In the genomic region with DNA sequence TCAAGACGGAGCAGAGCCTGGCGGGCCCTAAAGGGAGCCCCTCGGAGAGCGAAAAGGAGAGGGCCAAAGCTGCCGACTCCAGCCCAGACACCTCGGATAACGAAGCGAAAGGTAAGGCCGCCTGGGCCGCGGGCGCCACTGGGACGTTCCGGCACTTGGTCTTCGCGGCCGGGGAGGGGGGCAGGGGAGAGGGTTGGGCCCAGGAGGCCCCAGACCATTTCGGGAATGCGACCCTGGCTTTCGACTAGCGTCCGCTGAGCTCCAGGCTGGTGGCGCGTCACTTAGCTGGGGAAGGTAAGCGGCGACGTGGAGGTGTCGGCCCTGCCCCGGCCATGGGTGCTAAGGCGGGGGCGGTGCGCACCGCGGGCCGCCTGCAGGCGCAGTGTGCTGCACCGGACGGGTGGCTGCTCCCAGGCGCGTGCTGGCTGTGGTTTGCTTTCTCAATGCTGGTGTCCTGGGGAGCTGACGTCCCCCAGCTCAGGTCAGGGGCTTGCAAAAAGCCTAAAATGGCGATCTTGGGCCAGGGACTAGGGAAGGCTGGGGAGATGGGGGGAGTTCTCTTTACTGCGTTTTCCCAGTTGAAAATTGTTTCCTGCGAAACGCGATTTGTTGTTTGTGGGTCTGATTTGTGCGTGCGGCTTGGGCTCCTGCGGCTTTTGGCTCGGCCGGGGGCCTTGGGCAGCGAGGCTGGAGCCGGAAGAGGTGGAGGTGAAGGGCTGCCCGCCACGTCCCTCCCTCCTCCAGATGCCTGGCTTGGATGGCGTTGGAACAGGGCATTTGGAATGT, we compare ENCODE assay signal across 10 cellular contexts. TPM values are rescaled to one million over a fixed set of nuclear protein-coding genes. Genes with fewer than 3 reads are reported as not detected.
DNase-seq lines count a peak whose midpoint lies in the region; ATAC-seq, FAIRE-seq and TF ChIP-seq lines count a peak whose summit lies in the region.
"Had no signal": no experiment of that assay in that cellular context is flagged by ENCODE, and none has a peak within 500 bp of the region (broad histone marks: within the 10 kb centered on the region; RNA-seq: fewer than 3 reads in every experiment).

No MANE protein-coding gene starts in this region.

- TF ChIP-seq CTCF in endothelial cell of umbilical vein (IDR thresholded peaks at IDR 0.05; ENCODE audit: extremely low read depth in 1 of 2, insufficient read depth in 1 of 2, low read depth in 1 of 2, low read length in 2 of 2) (no peak), osteoblast (IDR thresholded peaks at IDR 0.05; ENCODE audit: extremely low read depth, low read depth, low read length) (no peak)

- H3K36me3 ChIP-seq in endothelial cell of umbilical vein (ENCODE audit: control insufficient read depth in 2 of 2, extremely low read depth in 1 of 2, insufficient read depth in 2 of 2, low read length in 2 of 2) (no peaks in the 10 kb centered on the region), osteoblast (ENCODE audit: insufficient read depth, low read length) (no peaks in the 10 kb centered on the region)

- no peak overlapping the region for H3K4me3 ChIP-seq in endothelial cell of umbilical vein (replicated peaks in 1 of 3; ENCODE audit: insufficient read depth in 1 of 3, low read depth in 1 of 3, low read length in 3 of 3)
- peak overlapping the region; percentile 93 for H3K4me3 ChIP-seq in osteoblast (ENCODE audit: insufficient read depth, low read length)

- POLR2A ChIA-PET in endothelial cell of umbilical vein (lab: Charles Lee) = no interaction called here

- in situ Hi-C loops in Caki2 (cut with HindIII; ENCODE audit: low pct_unique_long_range_greater_than_20kb, low sequenced_read_pairs) = no loop called here

- H3K79me2 ChIP-seq in endothelial cell of umbilical vein (ENCODE audit: control insufficient read depth, insufficient read depth, low read length) (no peaks in the 10 kb centered on the region), osteoblast (ENCODE audit: insufficient read depth, low read length) (peaks cover 61% of the 10 kb centered on the region)

- H3K27ac ChIP-seq in endothelial cell of umbilical vein (ENCODE audit: insufficient read depth, low read depth, low read length) = no peak overlapping the region
- H3K27ac ChIP-seq in osteoblast (ENCODE audit: low read depth, low read length) = peak overlapping the region; percentile 91

- H3K9me3 ChIP-seq in endothelial cell of umbilical vein (replicated peaks; ENCODE audit: control insufficient read depth, insufficient read depth, low read length) (no peaks in the 10 kb centered on the region), osteoblast (ENCODE audit: low read depth, low read length) (no peaks in the 10 kb centered on the region)

- no peaks in the 10 kb centered on the region for H3K9me1 ChIP-seq in endothelial cell of umbilical vein (replicated peaks; ENCODE audit: control insufficient read depth, extremely low read depth, insufficient read depth, low read length)

- peaks cover 91 to 93% of the 10 kb centered on the region in 2 experiments for H3K27me3 ChIP-seq in endothelial cell of umbilical vein (ENCODE audit: control insufficient read depth in 2 of 2, insufficient read depth in 2 of 2, low read length in 2 of 2)
- H3K27me3 ChIP-seq in osteoblast (ENCODE audit: insufficient read depth, low read length) = no peaks in the 10 kb centered on the region

- FAIRE-seq in endothelial cell of umbilical vein (lab: Jason Lieb, UNC) = no peak
- FAIRE-seq in urothelium cell line (lab: Jason Lieb, UNC) = no peak

- TF ChIP-seq POLR2A in endothelial cell of umbilical vein (IDR thresholded peaks at IDR 0.05; ENCODE audit: low read depth, low read length) = no peak

- no TSS peak for BruUV-seq in endothelial cell of umbilical vein (replicated peaks; lab: Mats Ljungman, UMichigan)

- CTCF ChIA-PET in endothelial cell of umbilical vein (lab: Charles Lee) = interaction anchor here (0.6 to 3.9 kb wide), 9 partner anchors 16 to 221 kb away, joined by 3 to 44 read pairs (median 11); no protein-coding TSS in a partner anchor

- no peak for ATAC-seq in activated CD4-positive, CD25-positive, alpha-beta regulatory T cell treated with anti-CD3 and anti-CD28 coated beads, Interleukin-2, amount 50 U/mL, for 24 hours
- ATAC-seq in GM18519 (IDR thresholded peaks at IDR 0.05; ENCODE audit: low FRiP score, unreplicated experiment) = no peak

- dilution Hi-C loops in endothelial cell of umbilical vein (cut with MboI; ENCODE audit: extremely low pct_ligation_motif_present, low sequenced_read_pairs) = no loop called here

- H2AFZ ChIP-seq in endothelial cell of umbilical vein (ENCODE audit: low read depth, low read length) = no peak overlapping the region
- H2AFZ ChIP-seq in osteoblast (ENCODE audit: low read length) = peak overlapping the region; percentile 93

- H3K4me2 ChIP-seq in endothelial cell of umbilical vein (ENCODE audit: insufficient read depth, low read length) (no peak overlapping the region), osteoblast (ENCODE audit: insufficient read depth, low read length) (peak overlapping the region; percentile 99)

- no peaks in the 10 kb centered on the region for H4K20me1 ChIP-seq in endothelial cell of umbilical vein (replicated peaks; ENCODE audit: control insufficient read depth, extremely low read depth, insufficient read depth, low read length)
- H4K20me1 ChIP-seq in osteoblast (ENCODE audit: insufficient read depth, low read length) = peaks cover 9% of the 10 kb centered on the region

- no peak overlapping the region for H3K9ac ChIP-seq in endothelial cell of umbilical vein (replicated peaks; ENCODE audit: extremely low read depth, insufficient read depth, low read length)

- H3K4me1 ChIP-seq in endothelial cell of umbilical vein (ENCODE audit: control insufficient read depth, extremely low read depth, insufficient read depth, low read length) = no peaks in the 10 kb centered on the region
- H3K4me1 ChIP-seq in osteoblast (ENCODE audit: insufficient read depth, low read length) = peaks cover 49% of the 10 kb centered on the region

- DNase-seq in Caki2 (ENCODE audit: low read depth) (peak; percentile 71), LHCN-M2 (ENCODE audit: low read depth) (peak; percentile 36), endothelial cell of umbilical vein (ENCODE audit: low read depth, low spot score) (no peak), osteoblast (ENCODE audit: insufficient read length, low spot score, missing footprints) (peak; percentile 95), DMS53 (lab: John Stamatoyannopoulos, UW) (no peak), urothelium cell line (ENCODE audit: low spot score) (no peak)
- DNase-seq: activated CD4-positive, alpha-beta T cell treated with anti-CD3 and anti-CD28 coated beads, Interleukin-2, amount 50 U/mL, for 48 hours; effector CD4-positive, alpha-beta T cell had no signal

- intact Hi-C loops in endothelial cell of umbilical vein (cut with micrococcal nuclease) = loop anchor here (1.0 to 5.0 kb wide), 2 partner anchors 215 to 284 kb away; no protein-coding TSS in a partner anchor

RNA-seq across cellular contexts. Expression of a gene that starts 1.1 kb away (rescaled TPM):
- 6.5 and 38.1 TPM in 2 replicates for total RNA-seq in Caki2 (2014; rRNA removed; shearing (Covaris generic); ENCODE audit: low replicate concordance)
- total RNA-seq in LHCN-M2 (2014; rRNA removed) (6.9 and 7.5 TPM in 2 replicates), endothelial cell of umbilical vein (0.44 TPM in 1 of 2 replicates, not detected in the other), osteoblast (9.7 and 11.2 TPM in 2 replicates)
- polyA plus RNA-seq in LHCN-M2 (2012) = 15.9 TPM
- polyA plus RNA-seq in endothelial cell of umbilical vein = 0.18 TPM in 2 replicates
- polyA plus RNA-seq in endothelial cell of umbilical vein (2011; cell fraction: cytosol; rRNA removed) = 0.13 and 0.18 TPM in 2 replicates
- polyA plus RNA-seq in endothelial cell of umbilical vein (2011; cell fraction: nucleus; rRNA removed) = 0.08 TPM in 1 of 2 replicates, not detected in the other
- polyA plus RNA-seq in endothelial cell of umbilical vein (2012) = 5.7 and 6.5 TPM in 2 replicates
- polyA minus RNA-seq in endothelial cell of umbilical vein = not detected in 2 replicates
- 38.5 TPM for polyA minus RNA-seq in endothelial cell of umbilical vein (2011; cell fraction: cytosol; rRNA and poly(A)+ RNA removed)
- polyA minus RNA-seq in endothelial cell of umbilical vein (2011; cell fraction: nucleus; rRNA and poly(A)+ RNA removed) = not detected in 2 replicates

RNA-seq across cellular contexts. Expression of a gene that starts 11.3 kb away (rescaled TPM):
- not detected in 2 replicates for total RNA-seq in Caki2 (2014; rRNA removed; shearing (Covaris generic); ENCODE audit: low replicate concordance)
- total RNA-seq in LHCN-M2 (2014; rRNA removed) = 3.3 and 7.0 TPM in 2 replicates
- polyA plus RNA-seq in LHCN-M2 (2012) = 2.3 TPM
- not detected in 2 replicates for total RNA-seq in endothelial cell of umbilical vein
- polyA plus RNA-seq in endothelial cell of umbilical vein = not detected in 2 replicates
- polyA plus RNA-seq in endothelial cell of umbilical vein (2011; cell fraction: cytosol; rRNA removed) = not detected in 2 replicates
- not detected in 2 replicates for polyA plus RNA-seq in endothelial cell of umbilical vein (2011; cell fraction: nucleus; rRNA removed)
- polyA plus RNA-seq in endothelial cell of umbilical vein (2012) = not detected in 2 replicates
- polyA minus RNA-seq in endothelial cell of umbilical vein = not detected in 2 replicates
- polyA minus RNA-seq in endothelial cell of umbilical vein (2011; cell fraction: cytosol; rRNA and poly(A)+ RNA removed) = 1.0 TPM
- polyA minus RNA-seq in endothelial cell of umbilical vein (2011; cell fraction: nucleus; rRNA and poly(A)+ RNA removed) = not detected in 2 replicates
- 0.72 and 1.2 TPM in 2 replicates for total RNA-seq in osteoblast

RNA-seq across cellular contexts. Expression of a gene that starts 13.2 kb away (rescaled TPM):
- not detected in 2 replicates for total RNA-seq in Caki2 (2014; rRNA removed; shearing (Covaris generic); ENCODE audit: low replicate concordance)
- 3.2 and 3.4 TPM in 2 replicates for total RNA-seq in LHCN-M2 (2014; rRNA removed)
- 3.5 TPM for polyA plus RNA-seq in LHCN-M2 (2012)
- total RNA-seq in endothelial cell of umbilical vein = not detected in 2 replicates
- not detected in 2 replicates for polyA plus RNA-seq in endothelial cell of umbilical vein
- not detected in 2 replicates for polyA plus RNA-seq in endothelial cell of umbilical vein (2011; cell fraction: cytosol; rRNA removed)
- not detected in 2 replicates for polyA plus RNA-seq in endothelial cell of umbilical vein (2011; cell fraction: nucleus; rRNA removed)
- polyA plus RNA-seq in endothelial cell of umbilical vein (2012) = not detected in 2 replicates
- not detected in 2 replicates for polyA minus RNA-seq in endothelial cell of umbilical vein
- polyA minus RNA-seq in endothelial cell of umbilical vein (2011; cell fraction: cytosol; rRNA and poly(A)+ RNA removed) = 9.5 TPM
- not detected in 2 replicates for polyA minus RNA-seq in endothelial cell of umbilical vein (2011; cell fraction: nucleus; rRNA and poly(A)+ RNA removed)
- 1.1 and 1.5 TPM in 2 replicates for total RNA-seq in osteoblast

RNA-seq across cellular contexts. Expression of a gene that starts 13.9 kb away (rescaled TPM):
- total RNA-seq in Caki2 (2014; rRNA removed; shearing (Covaris generic); ENCODE audit: low replicate concordance) = 1.4 and 2.4 TPM in 2 replicates
- total RNA-seq in LHCN-M2 (2014; rRNA removed) (7.8 and 8.8 TPM in 2 replicates), endothelial cell of umbilical vein (0.21 and 0.40 TPM in 2 replicates), osteoblast (8.3 and 11.6 TPM in 2 replicates)
- 12.1 TPM for polyA plus RNA-seq in LHCN-M2 (2012)
- polyA plus RNA-seq in endothelial cell of umbilical vein = 0.54 and 0.58 TPM in 2 replicates
- 0.32 and 0.35 TPM in 2 replicates for polyA plus RNA-seq in endothelial cell of umbilical vein (2011; cell fraction: cytosol; rRNA removed)
- polyA plus RNA-seq in endothelial cell of umbilical vein (2011; cell fraction: nucleus; rRNA removed) = 0.21 and 0.45 TPM in 2 replicates
- polyA plus RNA-seq in endothelial cell of umbilical vein (2012) = 6.3 and 11.9 TPM in 2 replicates
- polyA minus RNA-seq in endothelial cell of umbilical vein = not detected in 2 replicates
- polyA minus RNA-seq in endothelial cell of umbilical vein (2011; cell fraction: cytosol; rRNA and poly(A)+ RNA removed) = 3.2 TPM
- polyA minus RNA-seq in endothelial cell of umbilical vein (2011; cell fraction: nucleus; rRNA and poly(A)+ RNA removed) = not detected in 2 replicates

RNA-seq across cellular contexts. Expression of a gene that starts 22.7 kb away (rescaled TPM):
- total RNA-seq in Caki2 (2014; rRNA removed; shearing (Covaris generic); ENCODE audit: low replicate concordance) = not detected in 2 replicates
- total RNA-seq in LHCN-M2 (2014; rRNA removed) (8.7 and 10.0 TPM in 2 replicates), endothelial cell of umbilical vein (0.35 TPM in 1 of 2 replicates, not detected in the other), osteoblast (3.2 and 5.1 TPM in 2 replicates)
- polyA plus RNA-seq in LHCN-M2 (2012) = 29.8 TPM
- polyA plus RNA-seq in endothelial cell of umbilical vein = 0.03 and 0.19 TPM in 2 replicates
- 0.03 and 0.11 TPM in 2 replicates for polyA plus RNA-seq in endothelial cell of umbilical vein (2011; cell fraction: cytosol; rRNA removed)
- 0.11 and 0.14 TPM in 2 replicates for polyA plus RNA-seq in endothelial cell of umbilical vein (2011; cell fraction: nucleus; rRNA removed)
- 2.8 and 3.8 TPM in 2 replicates for polyA plus RNA-seq in endothelial cell of umbilical vein (2012)
- polyA minus RNA-seq in endothelial cell of umbilical vein = 0.08 and 0.15 TPM in 2 replicates
- polyA minus RNA-seq in endothelial cell of umbilical vein (2011; cell fraction: cytosol; rRNA and poly(A)+ RNA removed) = not detected
- polyA minus RNA-seq in endothelial cell of umbilical vein (2011; cell fraction: nucleus; rRNA and poly(A)+ RNA removed) = not detected in 2 replicates

Comparison
In these comparisons a context has a peak if more than half of its experiments do, and no peak if none do; other contexts are left out.
1. DNase-seq: peak in Caki2 (single experiment), LHCN-M2 (single experiment) and osteoblast (single experiment); none in endothelial cell of umbilical vein (single experiment), DMS53 (single experiment) and urothelium cell line (single experiment).